8 cellular contexts compared by ENCODE assay signal in the genomic region with DNA sequence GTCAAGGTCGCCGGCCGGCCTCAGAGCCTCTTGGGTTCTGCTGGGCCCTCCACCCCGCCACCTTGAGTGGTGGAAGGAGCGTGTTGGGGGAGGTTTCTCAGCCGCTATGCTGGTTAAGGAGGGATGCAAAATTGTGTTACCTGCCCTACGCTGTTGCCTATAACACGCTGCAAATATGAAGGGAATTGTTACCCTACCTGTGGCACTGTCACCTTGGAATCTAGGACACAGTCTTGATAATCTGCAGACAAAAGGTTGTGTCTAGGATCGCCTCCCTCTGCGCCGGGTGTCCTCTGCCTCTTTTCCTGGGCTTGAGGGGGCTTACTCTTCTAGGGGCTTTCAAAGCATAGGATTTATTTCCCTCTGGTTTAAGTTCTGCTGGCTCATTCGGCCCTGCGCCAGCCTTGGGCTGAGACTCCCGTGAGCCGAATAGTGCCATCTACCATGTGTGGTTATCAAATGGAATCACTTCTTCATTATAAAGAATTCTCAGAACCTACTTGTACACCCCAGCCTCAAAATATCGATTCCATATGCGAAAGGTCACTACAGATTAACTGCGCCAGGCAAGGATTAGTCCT. TPM values are rescaled to one million over a fixed set of nuclear protein-coding genes. Genes with fewer than 3 reads are reported as not detected.
DNase-seq lines count a peak whose midpoint lies in the region; ATAC-seq, FAIRE-seq and TF ChIP-seq lines count a peak whose summit lies in the region.

No MANE protein-coding gene starts in this region.

- POLR2A ChIA-PET in OCI-LY7 (lab: Charles Lee) = no interaction called here

- CTCF ChIA-PET in OCI-LY7 (lab: Charles Lee; ENCODE audit: unreplicated experiment) = no interaction called here

- H3K9me3 ChIP-seq in OCI-LY7 (ENCODE audit: low read length) = 0 out of 2 replicates have a peak, but pooled peaks cover 5% of the 10 kb centered on the region
- H3K9me3 ChIP-seq in neural progenitor cell (ENCODE audit: low read depth) = no peaks in the 10 kb centered on the region

- H2AFZ ChIP-seq in OCI-LY7 (ENCODE audit: low read length) (no peak overlapping the region), neural progenitor cell (replicated peaks) (peak overlapping the region; percentile 97)

- no peak overlapping the region for H3K27ac ChIP-seq in OCI-LY7 (ENCODE audit: low read depth, low read length, poor library complexity, severe bottlenecking)
- H3K27ac ChIP-seq in neural progenitor cell = no peak overlapping the region

- no peak overlapping the region for H3K27ac Mint-ChIP-seq in neural progenitor cell

- intact Hi-C loops in OCI-LY7 (cut with micrococcal nuclease; ENCODE audit: unreplicated experiment) = no loop called here

- no peaks in the 10 kb centered on the region for H3K36me3 ChIP-seq in OCI-LY7 (ENCODE audit: insufficient read depth, low read length)
- H3K36me3 ChIP-seq in neural progenitor cell = no peaks in the 10 kb centered on the region

- ATAC-seq in GM18519 (IDR thresholded peaks at IDR 0.05; ENCODE audit: low FRiP score, unreplicated experiment) = peak; percentile 18
- ATAC-seq in HG03045 (IDR thresholded peaks at IDR 0.05; ENCODE audit: unreplicated experiment) = no peak

- no peak for FAIRE-seq in GM12891 (lab: Jason Lieb, UNC)

- no peaks in the 10 kb centered on the region for H3K9me3 Mint-ChIP-seq in neural progenitor cell

- peaks cover 34% of the 10 kb centered on the region for H3K27me3 ChIP-seq in neural progenitor cell

- no peak overlapping the region for H3K9ac ChIP-seq in neural progenitor cell

- TF ChIP-seq POLR2A in GM12891 (IDR thresholded peaks at IDR 0.05; ENCODE audit: low read depth, low read length) = no peak

- H3K4me2 ChIP-seq in OCI-LY7 (ENCODE audit: low read length) = peak overlapping the region; percentile 44
- peak overlapping the region; percentile 80 for H3K4me2 ChIP-seq in neural progenitor cell

- H3K4me3 Mint-ChIP-seq in neural progenitor cell = peak overlapping the region; percentile 86

- H3F3A ChIP-seq in neural progenitor cell (ENCODE audit: low read depth) = peaks cover 28% of the 10 kb centered on the region

- no peaks in the 10 kb centered on the region for H3K36me3 Mint-ChIP-seq in neural progenitor cell

- H3K4me1 Mint-ChIP-seq in neural progenitor cell = peaks cover 7% of the 10 kb centered on the region

- H3K79me2 ChIP-seq in OCI-LY7 (ENCODE audit: insufficient read depth, low read depth, low read length) = no peaks in the 10 kb centered on the region
- no peaks in the 10 kb centered on the region for H3K79me2 ChIP-seq in neural progenitor cell (ENCODE audit: low read depth)

- H3K9me2 ChIP-seq in OCI-LY7 (ENCODE audit: insufficient read depth, low read length) = no peaks in the 10 kb centered on the region

- H3K27me3 Mint-ChIP-seq in neural progenitor cell (ENCODE audit: insufficient read depth, low read depth) = peaks cover 21% of the 10 kb centered on the region

- H3K4me1 ChIP-seq in OCI-LY7 (ENCODE audit: insufficient read depth, low read length, poor library complexity, severe bottlenecking) = no peaks in the 10 kb centered on the region
- H3K4me1 ChIP-seq in neural progenitor cell = no peaks in the 10 kb centered on the region

- no peak for TF ChIP-seq CTCF in OCI-LY7 (conservative IDR thresholded peaks at IDR 0.05; ENCODE audit: low read length)
- TF ChIP-seq CTCF in epithelial cell of proximal tubule (conservative IDR thresholded peaks at IDR 0.05; ENCODE audit: low read depth, low read length) = no peak
- TF ChIP-seq CTCF in neural progenitor cell (IDR thresholded peaks at IDR 0.05) = no peak

- H4K20me1 ChIP-seq in OCI-LY7 (ENCODE audit: insufficient read depth, low read length) (no peaks in the 10 kb centered on the region), neural progenitor cell (ENCODE audit: low read depth) (peaks cover 3% of the 10 kb centered on the region)

- DNase-seq in OCI-LY7 (ENCODE audit: low spot score) = no peak
- no peak for DNase-seq in epithelial cell of proximal tubule (ENCODE audit: low read depth)
- peak; percentile 16 for DNase-seq in neural progenitor cell (ENCODE audit: low spot score)
- no peak for DNase-seq in amniotic stem cell (lab: John Stamatoyannopoulos, UW)
- no peak for DNase-seq in glomerular visceral epithelial cell (ENCODE audit: extremely low spot score)
- no peak for DNase-seq in GM12891 (ENCODE audit: insufficient read length, low spot score)

- peak overlapping the region; percentile 64 for H3K4me3 ChIP-seq in OCI-LY7 (ENCODE audit: low read depth, low read length, poor library complexity, severe bottlenecking)
- H3K4me3 ChIP-seq in epithelial cell of proximal tubule (ENCODE audit: low read depth, low read length) = peak overlapping the region; percentile 63
- H3K4me3 ChIP-seq in neural progenitor cell = peak overlapping the region; percentile 70

- no TSS peak for BruUV-seq in OCI-LY7 (replicated peaks; lab: Mats Ljungman, UMichigan)

TF ChIP-seq in GM12891, 5 proteins besides CTCF, POLR2A, EP300 and RAD21:
- TF ChIP-seq POU2F2 (IDR thresholded peaks at IDR 0.05; ENCODE audit: low read depth, low read length) = no peak
- TF ChIP-seq POLR2AphosphoS5 (IDR thresholded peaks at IDR 0.05; ENCODE audit: low read depth, low read length) = no peak
- no peak for TF ChIP-seq TAF1 (IDR thresholded peaks at IDR 0.05; ENCODE audit: low read depth, low read length)
- TF ChIP-seq SPI1 (IDR thresholded peaks at IDR 0.05; ENCODE audit: low read depth, low read length) = no peak
- TF ChIP-seq PAX5 (IDR thresholded peaks at IDR 0.05; ENCODE audit: insufficient read depth, low read length, severe bottlenecking) = no peak
TF ChIP-seq in GM12891: peak in this region for 0.

RNA-seq across cellular contexts. Expression of a gene that starts 0.7 kb away (rescaled TPM):
- 0.82 and 1.0 TPM in 2 replicates for total RNA-seq in OCI-LY7 (2014; rRNA removed; shearing (Covaris generic))
- total RNA-seq in OCI-LY7 (2022) (2.8 and 3.3 TPM in 2 replicates), epithelial cell of proximal tubule (1.6 and 2.6 TPM in 2 replicates), neural progenitor cell (ENCODE audit: low replicate concordance) (0.62 and 1.9 TPM in 2 replicates)
- 0.14 TPM for polyA plus RNA-seq in GM12891 (2012; ENCODE audit: low read depth, missing spikeins)
